1 cellular context compared by ENCODE assay signal in the genomic region with DNA sequence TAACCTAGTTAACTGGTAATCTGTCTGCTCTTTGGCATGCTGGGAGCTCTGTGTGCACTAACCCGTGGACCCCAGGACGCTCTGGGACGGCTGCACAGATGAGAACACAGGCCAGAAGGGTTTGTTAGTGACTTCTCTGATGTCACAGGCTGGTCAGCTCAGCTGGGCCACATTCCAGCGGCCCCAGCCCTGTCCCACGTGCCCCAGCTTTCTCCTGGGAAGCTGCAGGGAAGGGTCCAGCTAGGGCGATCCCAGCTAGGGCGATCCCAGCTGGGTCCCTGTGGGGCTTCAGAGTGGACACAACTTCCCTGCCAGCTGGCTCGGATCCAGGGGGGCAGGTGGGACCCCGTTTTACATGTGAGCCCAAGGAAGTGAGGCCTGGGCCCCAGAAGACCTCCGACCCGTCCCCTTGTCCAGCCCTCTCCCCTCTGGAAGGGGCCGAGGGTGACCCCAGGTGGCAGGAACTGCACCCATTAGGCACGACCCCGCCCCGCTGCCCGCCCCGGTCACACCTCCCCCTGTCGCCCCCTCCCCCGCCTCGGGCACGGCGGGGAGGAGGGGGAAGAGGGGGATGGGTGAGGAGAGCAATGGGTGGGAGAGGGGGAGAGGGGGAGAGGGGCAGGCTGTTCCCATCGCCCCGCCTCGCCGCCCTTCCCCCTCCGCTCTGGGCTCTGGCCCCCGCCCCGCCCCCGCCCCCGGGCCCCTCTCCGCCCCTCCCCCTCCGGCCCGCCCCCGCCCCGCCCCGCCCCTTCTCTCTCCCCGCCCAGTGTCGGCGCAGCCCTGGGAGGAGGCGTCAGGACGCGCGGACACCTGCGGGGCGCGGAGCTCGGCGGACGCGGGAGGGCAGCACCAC.
TF ChIP-seq lines count a peak whose summit lies in the region.

No MANE protein-coding gene starts in this region.

TF ChIP-seq in HepG2, 621 proteins besides CTCF, POLR2A, EP300 and RAD21 (continued from another document and continues in another):
- TF ChIP-seq, protein P1, sequence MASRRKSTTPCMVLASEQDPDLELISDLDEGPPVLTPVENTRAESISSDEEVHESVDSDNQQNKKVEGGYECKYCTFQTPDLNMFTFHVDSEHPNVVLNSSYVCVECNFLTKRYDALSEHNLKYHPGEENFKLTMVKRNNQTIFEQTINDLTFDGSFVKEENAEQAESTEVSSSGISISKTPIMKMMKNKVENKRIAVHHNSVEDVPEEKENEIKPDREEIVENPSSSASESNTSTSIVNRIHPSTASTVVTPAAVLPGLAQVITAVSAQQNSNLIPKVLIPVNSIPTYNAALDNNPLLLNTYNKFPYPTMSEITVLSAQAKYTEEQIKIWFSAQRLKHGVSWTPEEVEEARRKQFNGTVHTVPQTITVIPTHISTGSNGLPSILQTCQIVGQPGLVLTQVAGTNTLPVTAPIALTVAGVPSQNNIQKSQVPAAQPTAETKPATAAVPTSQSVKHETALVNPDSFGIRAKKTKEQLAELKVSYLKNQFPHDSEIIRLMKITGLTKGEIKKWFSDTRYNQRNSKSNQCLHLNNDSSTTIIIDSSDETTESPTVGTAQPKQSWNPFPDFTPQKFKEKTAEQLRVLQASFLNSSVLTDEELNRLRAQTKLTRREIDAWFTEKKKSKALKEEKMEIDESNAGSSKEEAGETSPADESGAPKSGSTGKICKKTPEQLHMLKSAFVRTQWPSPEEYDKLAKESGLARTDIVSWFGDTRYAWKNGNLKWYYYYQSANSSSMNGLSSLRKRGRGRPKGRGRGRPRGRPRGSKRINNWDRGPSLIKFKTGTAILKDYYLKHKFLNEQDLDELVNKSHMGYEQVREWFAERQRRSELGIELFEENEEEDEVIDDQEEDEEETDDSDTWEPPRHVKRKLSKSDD (CRISPR knock-in tag; IDR thresholded peaks at IDR 0.05; ENCODE audit: low read depth): no peak
- TF ChIP-seq, protein P2, sequence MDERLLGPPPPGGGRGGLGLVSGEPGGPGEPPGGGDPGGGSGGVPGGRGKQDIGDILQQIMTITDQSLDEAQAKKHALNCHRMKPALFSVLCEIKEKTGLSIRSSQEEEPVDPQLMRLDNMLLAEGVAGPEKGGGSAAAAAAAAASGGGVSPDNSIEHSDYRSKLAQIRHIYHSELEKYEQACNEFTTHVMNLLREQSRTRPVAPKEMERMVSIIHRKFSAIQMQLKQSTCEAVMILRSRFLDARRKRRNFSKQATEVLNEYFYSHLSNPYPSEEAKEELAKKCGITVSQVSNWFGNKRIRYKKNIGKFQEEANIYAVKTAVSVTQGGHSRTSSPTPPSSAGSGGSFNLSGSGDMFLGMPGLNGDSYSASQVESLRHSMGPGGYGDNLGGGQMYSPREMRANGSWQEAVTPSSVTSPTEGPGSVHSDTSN (CRISPR knock-in tag; IDR thresholded peaks at IDR 0.05): no peak
- TF ChIP-seq ZBTB42 (CRISPR knock-in tag; IDR thresholded peaks at IDR 0.05): no peak
- peak; percentile 54; the same call in 1 of the 2 replicates for TF ChIP-seq HDAC2 (CRISPR knock-in tag; IDR thresholded peaks at IDR 0.05)
- TF ChIP-seq, protein P3, sequence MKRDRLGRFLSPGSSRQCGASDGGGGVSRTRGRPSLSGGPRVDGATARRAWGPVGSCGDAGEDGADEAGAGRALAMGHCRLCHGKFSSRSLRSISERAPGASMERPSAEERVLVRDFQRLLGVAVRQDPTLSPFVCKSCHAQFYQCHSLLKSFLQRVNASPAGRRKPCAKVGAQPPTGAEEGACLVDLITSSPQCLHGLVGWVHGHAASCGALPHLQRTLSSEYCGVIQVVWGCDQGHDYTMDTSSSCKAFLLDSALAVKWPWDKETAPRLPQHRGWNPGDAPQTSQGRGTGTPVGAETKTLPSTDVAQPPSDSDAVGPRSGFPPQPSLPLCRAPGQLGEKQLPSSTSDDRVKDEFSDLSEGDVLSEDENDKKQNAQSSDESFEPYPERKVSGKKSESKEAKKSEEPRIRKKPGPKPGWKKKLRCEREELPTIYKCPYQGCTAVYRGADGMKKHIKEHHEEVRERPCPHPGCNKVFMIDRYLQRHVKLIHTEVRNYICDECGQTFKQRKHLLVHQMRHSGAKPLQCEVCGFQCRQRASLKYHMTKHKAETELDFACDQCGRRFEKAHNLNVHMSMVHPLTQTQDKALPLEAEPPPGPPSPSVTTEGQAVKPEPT (CRISPR knock-in tag; IDR thresholded peaks at IDR 0.05; ENCODE audit: low read depth): no peak
- TF ChIP-seq, protein P4, sequence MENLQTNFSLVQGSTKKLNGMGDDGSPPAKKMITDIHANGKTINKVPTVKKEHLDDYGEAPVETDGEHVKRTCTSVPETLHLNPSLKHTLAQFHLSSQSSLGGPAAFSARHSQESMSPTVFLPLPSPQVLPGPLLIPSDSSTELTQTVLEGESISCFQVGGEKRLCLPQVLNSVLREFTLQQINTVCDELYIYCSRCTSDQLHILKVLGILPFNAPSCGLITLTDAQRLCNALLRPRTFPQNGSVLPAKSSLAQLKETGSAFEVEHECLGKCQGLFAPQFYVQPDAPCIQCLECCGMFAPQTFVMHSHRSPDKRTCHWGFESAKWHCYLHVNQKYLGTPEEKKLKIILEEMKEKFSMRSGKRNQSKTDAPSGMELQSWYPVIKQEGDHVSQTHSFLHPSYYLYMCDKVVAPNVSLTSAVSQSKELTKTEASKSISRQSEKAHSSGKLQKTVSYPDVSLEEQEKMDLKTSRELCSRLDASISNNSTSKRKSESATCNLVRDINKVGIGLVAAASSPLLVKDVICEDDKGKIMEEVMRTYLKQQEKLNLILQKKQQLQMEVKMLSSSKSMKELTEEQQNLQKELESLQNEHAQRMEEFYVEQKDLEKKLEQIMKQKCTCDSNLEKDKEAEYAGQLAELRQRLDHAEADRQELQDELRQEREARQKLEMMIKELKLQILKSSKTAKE (CRISPR knock-in tag; IDR thresholded peaks at IDR 0.05; ENCODE audit: borderline replicate concordance): no peak; the same call in 1 of the 2 replicates
- TF ChIP-seq ZNF224 (CRISPR knock-in tag; IDR thresholded peaks at IDR 0.05): no peak
- peak; percentile 21; the same call in 1 of the 2 replicates for TF ChIP-seq RBFOX2 (IDR thresholded peaks at IDR 0.05; ENCODE audit: low read depth, low read length)
- TF ChIP-seq PLRG1 (conservative IDR thresholded peaks at IDR 0.05): no peak
- TF ChIP-seq, protein P5, sequence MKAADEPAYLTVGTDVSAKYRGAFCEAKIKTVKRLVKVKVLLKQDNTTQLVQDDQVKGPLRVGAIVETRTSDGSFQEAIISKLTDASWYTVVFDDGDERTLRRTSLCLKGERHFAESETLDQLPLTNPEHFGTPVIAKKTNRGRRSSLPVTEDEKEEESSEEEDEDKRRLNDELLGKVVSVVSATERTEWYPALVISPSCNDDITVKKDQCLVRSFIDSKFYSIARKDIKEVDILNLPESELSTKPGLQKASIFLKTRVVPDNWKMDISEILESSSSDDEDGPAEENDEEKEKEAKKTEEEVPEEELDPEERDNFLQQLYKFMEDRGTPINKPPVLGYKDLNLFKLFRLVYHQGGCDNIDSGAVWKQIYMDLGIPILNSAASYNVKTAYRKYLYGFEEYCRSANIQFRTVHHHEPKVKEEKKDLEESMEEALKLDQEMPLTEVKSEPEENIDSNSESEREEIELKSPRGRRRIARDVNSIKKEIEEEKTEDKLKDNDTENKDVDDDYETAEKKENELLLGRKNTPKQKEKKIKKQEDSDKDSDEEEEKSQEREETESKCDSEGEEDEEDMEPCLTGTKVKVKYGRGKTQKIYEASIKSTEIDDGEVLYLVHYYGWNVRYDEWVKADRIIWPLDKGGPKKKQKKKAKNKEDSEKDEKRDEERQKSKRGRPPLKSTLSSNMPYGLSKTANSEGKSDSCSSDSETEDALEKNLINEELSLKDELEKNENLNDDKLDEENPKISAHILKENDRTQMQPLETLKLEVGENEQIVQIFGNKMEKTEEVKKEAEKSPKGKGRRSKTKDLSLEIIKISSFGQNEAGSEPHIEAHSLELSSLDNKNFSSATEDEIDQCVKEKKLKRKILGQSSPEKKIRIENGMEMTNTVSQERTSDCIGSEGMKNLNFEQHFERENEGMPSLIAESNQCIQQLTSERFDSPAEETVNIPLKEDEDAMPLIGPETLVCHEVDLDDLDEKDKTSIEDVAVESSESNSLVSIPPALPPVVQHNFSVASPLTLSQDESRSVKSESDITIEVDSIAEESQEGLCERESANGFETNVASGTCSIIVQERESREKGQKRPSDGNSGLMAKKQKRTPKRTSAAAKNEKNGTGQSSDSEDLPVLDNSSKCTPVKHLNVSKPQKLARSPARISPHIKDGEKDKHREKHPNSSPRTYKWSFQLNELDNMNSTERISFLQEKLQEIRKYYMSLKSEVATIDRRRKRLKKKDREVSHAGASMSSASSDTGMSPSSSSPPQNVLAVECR (CRISPR knock-in tag; IDR thresholded peaks at IDR 0.05; ENCODE audit: borderline replicate concordance): peak; percentile 48
- no peak for TF ChIP-seq NPAS2 (CRISPR knock-in tag; IDR thresholded peaks at IDR 0.05; ENCODE audit: borderline replicate concordance)
- no peak for TF ChIP-seq ZNF672 (CRISPR knock-in tag; IDR thresholded peaks at IDR 0.05)
- no peak for TF ChIP-seq MBD4 (IDR thresholded peaks at IDR 0.05; ENCODE audit: borderline replicate concordance, low read length)
- peak; percentile 68; the same call in 1 of the 2 replicates for TF ChIP-seq BRD4 (CRISPR knock-in tag; IDR thresholded peaks at IDR 0.05)
- TF ChIP-seq RARA (CRISPR knock-in tag; IDR thresholded peaks at IDR 0.05): no peak; the same call in 1 of the 2 replicates
- TF ChIP-seq, protein P6, sequence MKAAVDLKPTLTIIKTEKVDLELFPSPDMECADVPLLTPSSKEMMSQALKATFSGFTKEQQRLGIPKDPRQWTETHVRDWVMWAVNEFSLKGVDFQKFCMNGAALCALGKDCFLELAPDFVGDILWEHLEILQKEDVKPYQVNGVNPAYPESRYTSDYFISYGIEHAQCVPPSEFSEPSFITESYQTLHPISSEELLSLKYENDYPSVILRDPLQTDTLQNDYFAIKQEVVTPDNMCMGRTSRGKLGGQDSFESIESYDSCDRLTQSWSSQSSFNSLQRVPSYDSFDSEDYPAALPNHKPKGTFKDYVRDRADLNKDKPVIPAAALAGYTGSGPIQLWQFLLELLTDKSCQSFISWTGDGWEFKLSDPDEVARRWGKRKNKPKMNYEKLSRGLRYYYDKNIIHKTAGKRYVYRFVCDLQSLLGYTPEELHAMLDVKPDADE (CRISPR knock-in tag; IDR thresholded peaks at IDR 0.05): no peak
- TF ChIP-seq, protein P7, sequence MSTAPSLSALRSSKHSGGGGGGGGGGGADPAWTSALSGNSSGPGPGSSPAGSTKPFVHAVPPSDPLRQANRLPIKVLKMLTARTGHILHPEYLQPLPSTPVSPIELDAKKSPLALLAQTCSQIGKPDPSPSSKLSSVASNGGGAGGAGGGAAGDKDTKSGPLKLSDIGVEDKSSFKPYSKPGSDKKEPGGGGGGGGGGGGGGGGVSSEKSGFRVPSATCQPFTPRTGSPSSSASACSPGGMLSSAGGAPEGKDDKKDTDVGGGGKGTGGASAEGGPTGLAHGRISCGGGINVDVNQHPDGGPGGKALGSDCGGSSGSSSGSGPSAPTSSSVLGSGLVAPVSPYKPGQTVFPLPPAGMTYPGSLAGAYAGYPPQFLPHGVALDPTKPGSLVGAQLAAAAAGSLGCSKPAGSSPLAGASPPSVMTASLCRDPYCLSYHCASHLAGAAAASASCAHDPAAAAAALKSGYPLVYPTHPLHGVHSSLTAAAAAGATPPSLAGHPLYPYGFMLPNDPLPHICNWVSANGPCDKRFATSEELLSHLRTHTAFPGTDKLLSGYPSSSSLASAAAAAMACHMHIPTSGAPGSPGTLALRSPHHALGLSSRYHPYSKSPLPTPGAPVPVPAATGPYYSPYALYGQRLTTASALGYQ (CRISPR knock-in tag; IDR thresholded peaks at IDR 0.05): no peak
- no peak for TF ChIP-seq GTF2F1 (IDR thresholded peaks at IDR 0.05; ENCODE audit: low read length)
- TF ChIP-seq, protein P8, sequence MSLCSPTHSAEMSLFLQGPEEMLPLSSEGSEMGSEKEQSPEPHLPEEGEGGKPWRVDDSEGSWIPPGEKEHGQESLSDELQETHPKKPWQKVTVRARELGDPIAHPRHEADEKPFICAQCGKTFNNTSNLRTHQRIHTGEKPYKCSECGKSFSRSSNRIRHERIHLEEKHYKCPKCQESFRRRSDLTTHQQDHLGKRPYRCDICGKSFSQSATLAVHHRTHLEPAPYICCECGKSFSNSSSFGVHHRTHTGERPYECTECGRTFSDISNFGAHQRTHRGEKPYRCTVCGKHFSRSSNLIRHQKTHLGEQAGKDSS (CRISPR knock-in tag; IDR thresholded peaks at IDR 0.05; ENCODE audit: borderline replicate concordance, low read depth): 0 out of 2 replicates have a peak, but pooled peaks have one; percentile 8
- no peak for TF ChIP-seq KLF9 (CRISPR knock-in tag; IDR thresholded peaks at IDR 0.05; ENCODE audit: low read depth)
- no peak for TF ChIP-seq ZNF720 (CRISPR knock-in tag; IDR thresholded peaks at IDR 0.05)
- TF ChIP-seq RCOR2 (CRISPR knock-in tag; IDR thresholded peaks at IDR 0.05): no peak
- TF ChIP-seq TGIF2 (CRISPR knock-in tag; IDR thresholded peaks at IDR 0.05): no peak
- TF ChIP-seq, protein P9, sequence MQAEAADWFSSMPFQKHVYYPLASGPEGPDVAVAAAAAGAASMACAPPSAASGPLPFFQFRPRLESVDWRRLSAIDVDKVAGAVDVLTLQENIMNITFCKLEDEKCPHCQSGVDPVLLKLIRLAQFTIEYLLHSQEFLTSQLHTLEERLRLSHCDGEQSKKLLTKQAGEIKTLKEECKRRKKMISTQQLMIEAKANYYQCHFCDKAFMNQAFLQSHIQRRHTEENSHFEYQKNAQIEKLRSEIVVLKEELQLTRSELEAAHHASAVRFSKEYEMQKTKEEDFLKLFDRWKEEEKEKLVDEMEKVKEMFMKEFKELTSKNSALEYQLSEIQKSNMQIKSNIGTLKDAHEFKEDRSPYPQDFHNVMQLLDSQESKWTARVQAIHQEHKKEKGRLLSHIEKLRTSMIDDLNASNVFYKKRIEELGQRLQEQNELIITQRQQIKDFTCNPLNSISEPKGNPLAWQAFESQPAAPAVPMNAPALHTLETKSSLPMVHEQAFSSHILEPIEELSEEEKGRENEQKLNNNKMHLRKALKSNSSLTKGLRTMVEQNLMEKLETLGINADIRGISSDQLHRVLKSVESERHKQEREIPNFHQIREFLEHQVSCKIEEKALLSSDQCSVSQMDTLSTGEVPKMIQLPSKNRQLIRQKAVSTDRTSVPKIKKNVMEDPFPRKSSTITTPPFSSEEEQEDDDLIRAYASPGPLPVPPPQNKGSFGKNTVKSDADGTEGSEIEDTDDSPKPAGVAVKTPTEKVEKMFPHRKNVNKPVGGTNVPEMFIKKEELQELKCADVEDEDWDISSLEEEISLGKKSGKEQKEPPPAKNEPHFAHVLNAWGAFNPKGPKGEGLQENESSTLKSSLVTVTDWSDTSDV (CRISPR knock-in tag; IDR thresholded peaks at IDR 0.05): no peak
- TF ChIP-seq ZNF766 (CRISPR knock-in tag; IDR thresholded peaks at IDR 0.05; ENCODE audit: borderline replicate concordance): peak; percentile 60; the same call in 1 of the 2 replicates
- no peak for TF ChIP-seq ATF7 (IDR thresholded peaks at IDR 0.05)
- no peak for TF ChIP-seq ATF7 (CRISPR knock-in tag; IDR thresholded peaks at IDR 0.05)
- TF ChIP-seq MED8 (CRISPR knock-in tag; IDR thresholded peaks at IDR 0.05; ENCODE audit: insufficient replicate concordance): no peak
- no peak for TF ChIP-seq CHD4 (IDR thresholded peaks at IDR 0.05; ENCODE audit: borderline replicate concordance, low read length)
- TF ChIP-seq ZNF775 (CRISPR knock-in tag; IDR thresholded peaks at IDR 0.05; ENCODE audit: borderline replicate concordance): no peak
- TF ChIP-seq ZNF446 (CRISPR knock-in tag; IDR thresholded peaks at IDR 0.05): no peak
- TF ChIP-seq HNRNPL (IDR thresholded peaks at IDR 0.05; ENCODE audit: low read depth, low read length): 0 out of 2 replicates have a peak, but pooled peaks have one; percentile 36
- no peak for TF ChIP-seq IRX3 (CRISPR knock-in tag; IDR thresholded peaks at IDR 0.05; ENCODE audit: borderline replicate concordance, low read depth)
